In genomic region chr1:119047040-119047438, GRCh38 we compare ENCODE assay signal across 2 cellular contexts.
TF ChIP-seq lines count a peak whose summit lies in the region.

No MANE protein-coding gene starts in this region.

TF ChIP-seq in GM23338, 12 proteins besides CTCF, POLR2A, EP300 and RAD21 (continued from another document):
- no peak for TF ChIP-seq ZNF462 (CRISPR knock-in tag; IDR thresholded peaks at IDR 0.05)

TF ChIP-seq in SK-N-SH treated with all-trans-retinoic acid at 6 μM for 48 hours, 23 proteins besides CTCF, POLR2A, EP300 and RAD21 (continued from another document):
- TF ChIP-seq POU6F1 (CRISPR knock-in tag; IDR thresholded peaks at IDR 0.05; ENCODE audit: borderline replicate concordance, low read depth) (no peak), BACH2 (CRISPR knock-in tag; IDR thresholded peaks at IDR 0.05; ENCODE audit: borderline replicate concordance) (no peak), ARNTL (CRISPR knock-in tag; IDR thresholded peaks at IDR 0.05; ENCODE audit: borderline replicate concordance, low read depth) (no peak), ISL1 (CRISPR knock-in tag; IDR thresholded peaks at IDR 0.05) (no peak), TCF4 (CRISPR knock-in tag; IDR thresholded peaks at IDR 0.05; ENCODE audit: borderline replicate concordance) (no peak), OSR1 (CRISPR knock-in tag; IDR thresholded peaks at IDR 0.05) (no peak), ESRRG (CRISPR knock-in tag; IDR thresholded peaks at IDR 0.05) (no peak), RARB (CRISPR knock-in tag; IDR thresholded peaks at IDR 0.05) (no peak), TOX (CRISPR knock-in tag; IDR thresholded peaks at IDR 0.05; ENCODE audit: borderline replicate concordance) (no peak), ZNF8 (CRISPR knock-in tag; IDR thresholded peaks at IDR 0.05) (no peak), CSDC2 (CRISPR knock-in tag; IDR thresholded peaks at IDR 0.05) (no peak), PATZ1 (CRISPR knock-in tag; IDR thresholded peaks at IDR 0.05; ENCODE audit: borderline replicate concordance) (no peak), SNAI2 (CRISPR knock-in tag; IDR thresholded peaks at IDR 0.05) (no peak), ZNF70 (CRISPR knock-in tag; IDR thresholded peaks at IDR 0.05) (no peak), ZFP30 (CRISPR knock-in tag; IDR thresholded peaks at IDR 0.05) (no peak), PPARA (CRISPR knock-in tag; IDR thresholded peaks at IDR 0.05; ENCODE audit: borderline replicate concordance) (no peak), CREB5 (CRISPR knock-in tag; IDR thresholded peaks at IDR 0.05; ENCODE audit: low read depth) (no peak)
- TF ChIP-seq, protein P1, sequence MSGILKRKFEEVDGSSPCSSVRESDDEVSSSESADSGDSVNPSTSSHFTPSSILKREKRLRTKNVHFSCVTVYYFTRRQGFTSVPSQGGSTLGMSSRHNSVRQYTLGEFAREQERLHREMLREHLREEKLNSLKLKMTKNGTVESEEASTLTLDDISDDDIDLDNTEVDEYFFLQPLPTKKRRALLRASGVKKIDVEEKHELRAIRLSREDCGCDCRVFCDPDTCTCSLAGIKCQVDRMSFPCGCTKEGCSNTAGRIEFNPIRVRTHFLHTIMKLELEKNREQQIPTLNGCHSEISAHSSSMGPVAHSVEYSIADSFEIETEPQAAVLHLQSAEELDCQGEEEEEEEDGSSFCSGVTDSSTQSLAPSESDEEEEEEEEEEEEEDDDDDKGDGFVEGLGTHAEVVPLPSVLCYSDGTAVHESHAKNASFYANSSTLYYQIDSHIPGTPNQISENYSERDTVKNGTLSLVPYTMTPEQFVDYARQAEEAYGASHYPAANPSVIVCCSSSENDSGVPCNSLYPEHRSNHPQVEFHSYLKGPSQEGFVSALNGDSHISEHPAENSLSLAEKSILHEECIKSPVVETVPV (CRISPR knock-in tag; IDR thresholded peaks at IDR 0.05): no peak
- TF ChIP-seq, protein P2, sequence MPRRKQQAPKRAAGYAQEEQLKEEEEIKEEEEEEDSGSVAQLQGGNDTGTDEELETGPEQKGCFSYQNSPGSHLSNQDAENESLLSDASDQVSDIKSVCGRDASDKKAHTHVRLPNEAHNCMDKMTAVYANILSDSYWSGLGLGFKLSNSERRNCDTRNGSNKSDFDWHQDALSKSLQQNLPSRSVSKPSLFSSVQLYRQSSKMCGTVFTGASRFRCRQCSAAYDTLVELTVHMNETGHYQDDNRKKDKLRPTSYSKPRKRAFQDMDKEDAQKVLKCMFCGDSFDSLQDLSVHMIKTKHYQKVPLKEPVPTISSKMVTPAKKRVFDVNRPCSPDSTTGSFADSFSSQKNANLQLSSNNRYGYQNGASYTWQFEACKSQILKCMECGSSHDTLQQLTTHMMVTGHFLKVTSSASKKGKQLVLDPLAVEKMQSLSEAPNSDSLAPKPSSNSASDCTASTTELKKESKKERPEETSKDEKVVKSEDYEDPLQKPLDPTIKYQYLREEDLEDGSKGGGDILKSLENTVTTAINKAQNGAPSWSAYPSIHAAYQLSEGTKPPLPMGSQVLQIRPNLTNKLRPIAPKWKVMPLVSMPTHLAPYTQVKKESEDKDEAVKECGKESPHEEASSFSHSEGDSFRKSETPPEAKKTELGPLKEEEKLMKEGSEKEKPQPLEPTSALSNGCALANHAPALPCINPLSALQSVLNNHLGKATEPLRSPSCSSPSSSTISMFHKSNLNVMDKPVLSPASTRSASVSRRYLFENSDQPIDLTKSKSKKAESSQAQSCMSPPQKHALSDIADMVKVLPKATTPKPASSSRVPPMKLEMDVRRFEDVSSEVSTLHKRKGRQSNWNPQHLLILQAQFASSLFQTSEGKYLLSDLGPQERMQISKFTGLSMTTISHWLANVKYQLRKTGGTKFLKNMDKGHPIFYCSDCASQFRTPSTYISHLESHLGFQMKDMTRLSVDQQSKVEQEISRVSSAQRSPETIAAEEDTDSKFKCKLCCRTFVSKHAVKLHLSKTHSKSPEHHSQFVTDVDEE (CRISPR knock-in tag; IDR thresholded peaks at IDR 0.05): no peak
